ENCODE assay signal across 2 cellular contexts in genomic region chr10:25561761-25562160, GRCh38.
TF ChIP-seq lines count a peak whose summit lies in the region.

No MANE protein-coding gene starts in this region.

TF ChIP-seq in SK-N-SH, 30 proteins besides CTCF, POLR2A, EP300 and RAD21 (continued from another document):
- TF ChIP-seq MAX (IDR thresholded peaks at IDR 0.05; ENCODE audit: low read depth): no peak
- no peak for TF ChIP-seq MEF2A (IDR thresholded peaks at IDR 0.05; ENCODE audit: borderline replicate concordance, low read depth)
- no peak for TF ChIP-seq TAF1 (IDR thresholded peaks at IDR 0.05; ENCODE audit: borderline replicate concordance, low read depth, low read length)
- TF ChIP-seq NFIC (IDR thresholded peaks at IDR 0.05; ENCODE audit: borderline replicate concordance): no peak
- no peak for TF ChIP-seq NRF1 (IDR thresholded peaks at IDR 0.05; ENCODE audit: low read depth, low read length)
- TF ChIP-seq FOXJ3 (CRISPR knock-in tag; IDR thresholded peaks at IDR 0.05): no peak
- no peak for TF ChIP-seq RCOR1 (IDR thresholded peaks at IDR 0.05; ENCODE audit: low read length)
- no peak for TF ChIP-seq USF2 (IDR thresholded peaks at IDR 0.05; ENCODE audit: borderline replicate concordance, low read depth, low read length)
- no peak for TF ChIP-seq MXI1 (IDR thresholded peaks at IDR 0.05; ENCODE audit: low read depth, low read length)
- no peak for TF ChIP-seq SMC3 (IDR thresholded peaks at IDR 0.05; ENCODE audit: low read depth, low read length)
TF ChIP-seq in SK-N-SH: peak in this region for 0.

TF ChIP-seq in SK-N-SH treated with all-trans-retinoic acid at 6 μM for 48 hours, 23 proteins besides CTCF, POLR2A, EP300 and RAD21 (continued from another document):
- TF ChIP-seq PATZ1 (CRISPR knock-in tag; IDR thresholded peaks at IDR 0.05; ENCODE audit: borderline replicate concordance) (no peak), ZFP30 (CRISPR knock-in tag; IDR thresholded peaks at IDR 0.05) (no peak), CSDC2 (CRISPR knock-in tag; IDR thresholded peaks at IDR 0.05) (no peak), ZFP3 (CRISPR knock-in tag; IDR thresholded peaks at IDR 0.05) (no peak), CREB5 (CRISPR knock-in tag; IDR thresholded peaks at IDR 0.05; ENCODE audit: low read depth) (no peak), POU6F1 (CRISPR knock-in tag; IDR thresholded peaks at IDR 0.05; ENCODE audit: borderline replicate concordance, low read depth) (no peak)
